Comparison of ENCODE assay signal across 15 cellular contexts in the genomic region with DNA sequence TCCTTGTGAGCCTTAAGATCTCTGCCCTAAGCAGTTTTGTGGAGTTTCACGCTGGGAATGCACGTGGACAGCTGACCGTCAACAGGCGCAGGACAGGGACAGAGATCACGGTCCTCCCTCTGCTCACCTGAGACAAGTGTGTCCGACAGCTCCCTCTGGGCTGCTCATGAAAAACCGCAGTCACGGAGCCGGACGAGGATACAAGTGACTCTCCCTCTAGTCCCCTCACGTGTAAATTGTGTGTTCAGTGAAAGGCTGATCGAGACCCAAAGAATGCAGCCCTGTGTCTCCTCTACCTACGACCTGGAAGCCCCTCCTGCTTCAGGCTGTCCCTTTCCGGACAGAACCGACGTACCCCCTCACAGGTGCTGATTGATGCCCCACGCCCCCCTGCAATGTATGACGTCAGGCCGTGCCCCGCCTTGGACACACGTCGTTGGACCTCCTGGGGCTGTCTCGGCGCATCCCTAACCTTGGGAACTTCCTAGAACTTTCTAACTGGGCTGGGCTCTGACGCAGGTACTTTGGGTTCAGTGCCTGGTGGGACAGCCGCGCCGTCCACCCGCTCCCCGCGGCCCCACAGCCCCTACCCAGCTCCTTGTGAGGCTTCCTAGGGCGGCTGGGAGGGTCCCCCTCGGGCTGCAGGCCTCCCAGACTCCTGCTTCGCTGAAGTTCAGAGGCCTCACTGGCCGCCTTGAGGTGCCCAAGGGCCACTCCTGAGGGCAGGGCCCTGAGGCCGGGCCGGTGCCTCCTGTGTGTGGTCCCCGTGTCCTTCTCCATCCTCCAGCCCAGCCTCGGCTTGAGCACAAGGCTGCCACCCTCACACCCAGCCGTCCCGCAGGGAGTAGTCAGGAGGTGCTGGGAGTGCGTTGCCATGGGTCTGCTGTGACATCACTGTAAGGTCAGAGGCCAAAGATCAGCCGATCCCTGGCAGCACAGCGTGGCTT. TPM values are rescaled to one million over a fixed set of nuclear protein-coding genes. Genes with fewer than 3 reads are reported as not detected.
DNase-seq lines count a peak whose midpoint lies in the region; ATAC-seq and TF ChIP-seq lines count a peak whose summit lies in the region.
"Had no signal": no experiment of that assay in that cellular context is flagged by ENCODE, and none has a peak within 500 bp of the region (broad histone marks: within the 10 kb centered on the region; RNA-seq: fewer than 3 reads in every experiment).

A gene (minus strand): TSS at position 859 of the 947 bp plus-strand sequence. CDS start 79 bp downstream, at position 780.

- H3K27ac ChIP-seq in CD4-positive, alpha-beta T cell (ENCODE audit: low read depth, low read length): no peak within 1 kb of the TSS
- H3K27ac ChIP-seq in right lobe of liver (no peak within 1 kb of the TSS), psoas muscle (no peak within 1 kb of the TSS), GM23248 (no peak within 1 kb of the TSS)

- no peaks in the 10 kb centered on the region for H3K79me2 ChIP-seq in GM23248 (ENCODE audit: insufficient read depth)

- H3K9ac ChIP-seq in GM23248: no peak within 1 kb of the TSS

- no peak for ATAC-seq in CD4-positive, alpha-beta T cell (ENCODE audit: poor library complexity)
- ATAC-seq in T-helper 17 cell (no peak), right lobe of liver (peak; percentile 57 to 73 (median 67)), psoas muscle (no peak), GM21786 (IDR thresholded peaks at IDR 0.05; ENCODE audit: unreplicated experiment) (no peak)
- no peak for ATAC-seq in activated CD8-positive, alpha-beta T cell treated with anti-CD3 and anti-CD28 coated beads for 36 hours

- H3K4me1 ChIP-seq in right lobe of liver (peaks cover 0 to 22% (median 6%) of the 10 kb centered on the region in 4 donors), psoas muscle (peaks cover 12% of the 10 kb centered on the region), GM23248 (ENCODE audit: insufficient read depth) (peaks cover 17% of the 10 kb centered on the region)

- no peak for TF ChIP-seq POLR2A in right lobe of liver (IDR thresholded peaks at IDR 0.05)

- H2AFZ ChIP-seq in GM23248: no peak within 1 kb of the TSS

- no peak within 1 kb of the TSS for H3K4me3 Mint-ChIP-seq in CD4-positive, alpha-beta T cell
- peak within 1 kb of the TSS; percentile 36 for H3K4me3 Mint-ChIP-seq in T-helper 17 cell
- no peak within 1 kb of the TSS for H3K4me3 Mint-ChIP-seq in activated CD8-positive, alpha-beta T cell treated with anti-CD3 and anti-CD28 coated beads for 36 hours
- H3K4me3 Mint-ChIP-seq: activated B cell treated with CpG ODN at 0.5 μM for 24 hours, brain had no signal

- peaks cover 5% of the 10 kb centered on the region; the same call in 1 of the 2 replicates for H3F3A ChIP-seq in GM23248 (ENCODE audit: insufficient read depth)

- WGBS in right lobe of liver (ENCODE audit: insufficient coverage, low coverage, low lambda C conversion rate, missing lambda C conversion rate): 79% methylated on average over 21 of the region's 44 CpGs
- 91 to 94% (median 91%) methylated on average over 43 to 44 of the region's 44 CpGs for WGBS in psoas muscle, 3 donors
- 93 to 94% methylated on average over 39 to 44 of the region's 44 CpGs for WGBS in GM23248 (ENCODE audit: low coverage in 1 of 2, low lambda C conversion rate in 2 of 2, missing lambda C conversion rate in 2 of 2), 2 experiments

- TF ChIP-seq CTCF in CD4-positive, alpha-beta T cell (IDR thresholded peaks at IDR 0.05): no peak
- no peak for TF ChIP-seq CTCF in right lobe of liver (IDR thresholded peaks at IDR 0.05)
- TF ChIP-seq CTCF in psoas muscle (IDR thresholded peaks at IDR 0.05): no peak
- TF ChIP-seq CTCF in activated CD8-positive, alpha-beta T cell treated with anti-CD3 and anti-CD28 coated beads for 36 hours (IDR thresholded peaks at IDR 0.05): no peak

- no peak within 1 kb of the TSS for H3K4me2 ChIP-seq in GM23248 (ENCODE audit: unreplicated experiment)

- no peaks in the 10 kb centered on the region for H3K27me3 Mint-ChIP-seq in CD4-positive, alpha-beta T cell
- H3K27me3 Mint-ChIP-seq in T-helper 17 cell: no peaks in the 10 kb centered on the region
- H3K27me3 Mint-ChIP-seq in activated CD8-positive, alpha-beta T cell treated with anti-CD3 and anti-CD28 coated beads for 36 hours: no peaks in the 10 kb centered on the region
- H3K27me3 Mint-ChIP-seq: activated B cell treated with CpG ODN at 0.5 μM for 24 hours, progenitor cell of endocrine pancreas had no signal

- H3K9me3 Mint-ChIP-seq in CD4-positive, alpha-beta T cell: no peaks in the 10 kb centered on the region
- no peaks in the 10 kb centered on the region for H3K9me3 Mint-ChIP-seq in activated CD8-positive, alpha-beta T cell treated with anti-CD3 and anti-CD28 coated beads for 36 hours
- H3K9me3 Mint-ChIP-seq: activated B cell treated with CpG ODN at 0.5 μM for 24 hours had no signal

- H3K4me3 ChIP-seq in right lobe of liver: no peak within 1 kb of the TSS
- H3K4me3 ChIP-seq in psoas muscle: no peak within 1 kb of the TSS
- no peak within 1 kb of the TSS for H3K4me3 ChIP-seq in GM23248

- no peaks in the 10 kb centered on the region for H3K27me3 ChIP-seq in CD4-positive, alpha-beta T cell (ENCODE audit: control insufficient read depth, insufficient read depth, low read length)
- H3K27me3 ChIP-seq in right lobe of liver (no peaks in the 10 kb centered on the region), psoas muscle (ENCODE audit: insufficient read depth in 3 of 3, low read length in 2 of 3) (no peaks in the 10 kb centered on the region), GM23248 (replicated peaks; ENCODE audit: insufficient read depth) (no peaks in the 10 kb centered on the region)

- no peaks in the 10 kb centered on the region for H3K36me3 ChIP-seq in right lobe of liver
- peaks cover 0 to 35% of the 10 kb centered on the region in 2 donors for H3K36me3 ChIP-seq in psoas muscle (ENCODE audit: insufficient read depth in 1 of 2, low read depth in 1 of 2)
- H3K36me3 ChIP-seq in GM23248 (ENCODE audit: low read depth): peaks cover 5% of the 10 kb centered on the region; the same call in 1 of the 2 replicates

- CTCF ChIA-PET in CD4-positive, alpha-beta T cell (lab: Charles Lee): no interaction called here
- CTCF ChIA-PET in activated CD8-positive, alpha-beta T cell treated with anti-CD3 and anti-CD28 coated beads for 36 hours (lab: Charles Lee): no interaction called here

- in situ Hi-C loops in GM23248 (cut with MboI): no loop called here

- H3K9me3 ChIP-seq in CD4-positive, alpha-beta T cell (ENCODE audit: control insufficient read depth, low read length): no peaks in the 10 kb centered on the region
- H3K9me3 ChIP-seq in T-helper 17 cell (ENCODE audit: control insufficient read depth, low read length, poor library complexity, severe bottlenecking) (no peaks in the 10 kb centered on the region), right lobe of liver (no peaks in the 10 kb centered on the region), psoas muscle (no peaks in the 10 kb centered on the region), GM23248 (ENCODE audit: low read depth) (no peaks in the 10 kb centered on the region)

- intact Hi-C loops in CD4-positive, alpha-beta T cell (cut with DNase I, micrococcal nuclease): no loop called here
- intact Hi-C loops in right lobe of liver (cut with DNase I) (no loop called here), psoas muscle (cut with DNase I) (no loop called here)
- intact Hi-C loops in activated CD8-positive, alpha-beta T cell treated with anti-CD3 and anti-CD28 coated beads for 36 hours (cut with micrococcal nuclease): no loop called here

- peaks cover 55% of the 10 kb centered on the region for H3K36me3 Mint-ChIP-seq in CD4-positive, alpha-beta T cell (ENCODE audit: low read depth)
- H3K36me3 Mint-ChIP-seq in T-helper 17 cell (ENCODE audit: low read depth): peaks cover 2% of the 10 kb centered on the region
- peaks cover 18% of the 10 kb centered on the region for H3K36me3 Mint-ChIP-seq in activated CD8-positive, alpha-beta T cell treated with anti-CD3 and anti-CD28 coated beads for 36 hours (ENCODE audit: low read depth)

- no peaks in the 10 kb centered on the region for H3K4me1 Mint-ChIP-seq in CD4-positive, alpha-beta T cell (ENCODE audit: low read depth)
- peaks cover 6% of the 10 kb centered on the region for H3K4me1 Mint-ChIP-seq in T-helper 17 cell
- H3K4me1 Mint-ChIP-seq in activated CD8-positive, alpha-beta T cell treated with anti-CD3 and anti-CD28 coated beads for 36 hours (ENCODE audit: low read depth): peaks cover 2% of the 10 kb centered on the region
- H3K4me1 Mint-ChIP-seq: activated B cell treated with CpG ODN at 0.5 μM for 24 hours, brain had no signal

- no peak within 1 kb of the TSS for H3K27ac Mint-ChIP-seq in CD4-positive, alpha-beta T cell
- peak within 1 kb of the TSS; percentile 60 for H3K27ac Mint-ChIP-seq in T-helper 17 cell
- no peak within 1 kb of the TSS for H3K27ac Mint-ChIP-seq in activated CD8-positive, alpha-beta T cell treated with anti-CD3 and anti-CD28 coated beads for 36 hours
- H3K27ac Mint-ChIP-seq: activated B cell treated with CpG ODN at 0.5 μM for 24 hours, progenitor cell of endocrine pancreas had no signal

- no peaks in the 10 kb centered on the region for H4K20me1 ChIP-seq in GM23248 (ENCODE audit: insufficient read depth)

- DNase-seq in CD4-positive, alpha-beta T cell: no peak
- no peak for DNase-seq in T-helper 17 cell
- peak; percentile 62 to 90 (median 84) for DNase-seq in right lobe of liver
- peak; percentile 13 to 48 for DNase-seq in psoas muscle
- DNase-seq in GM23248: no peak
- no peak for DNase-seq in NCI-H510A treated with DMSO at 0.1 percent for 48 hours (lab: John Stamatoyannopoulos, UW)
- no peak for DNase-seq in activated CD8-positive, alpha-beta T cell treated with anti-CD3 and anti-CD28 coated beads for 36 hours
- DNase-seq: activated B cell treated with CpG ODN at 0.5 μM for 24 hours, activated gamma-delta T cell treated with Interleukin-2 at 50 U/mL for 16 hours, GF-D8, NCI-H1417 treated with DMSO at 0.1 percent for 48 hours had no signal

- H3K9me2 ChIP-seq in GM23248 (ENCODE audit: insufficient read depth): no peaks in the 10 kb centered on the region

- POLR2A ChIA-PET in CD4-positive, alpha-beta T cell (lab: Charles Lee): interaction anchor here (1.0 kb wide), 1 partner anchor 38 kb away, joined by 3 read pairs; no protein-coding TSS in a partner anchor
- POLR2A ChIA-PET in activated CD8-positive, alpha-beta T cell treated with anti-CD3 and anti-CD28 coated beads for 36 hours (lab: Charles Lee): no interaction called here

RNA-seq across cellular contexts. Expression of the gene that starts here (rescaled TPM):
- 10 to 100 TPM; 19.3 to 19.7 TPM for total RNA-seq in CD4-positive, alpha-beta T cell
- total RNA-seq in T-helper 17 cell (10 to 100 TPM; 18.6 to 22.6 TPM), right lobe of liver (1 to 10 TPM in 2 of 6 experiments, under 1 TPM in 4; 0.04 to 1.1 (median 0.60) TPM), psoas muscle (1 to 10 TPM in 1 of 4 donors, under 1 TPM in 3; 0.24 to 2.5 (median 0.73) TPM)
- polyA plus RNA-seq in psoas muscle (under 1 TPM in 2 of 3 donors, not detected in 1; 0.14 to 0.53 TPM), GM23248 (2016; fragmentation: Nextera tagmentation; extraction: Ambion mirVana) (1.7 and 1.8 TPM in 2 replicates)
- 6.6 TPM in 1 of 2 replicates, not detected in the other for total RNA-seq in GM23248 (2014; rRNA removed; shearing (Covaris generic))
- 1 to 10 TPM; 1.6 to 1.9 TPM for total RNA-seq in activated CD8-positive, alpha-beta T cell treated with anti-CD3 and anti-CD28 coated beads for 36 hours
- polyA plus RNA-seq: keratinocyte had no signal

Comparison
In these comparisons a context has a peak if more than half of its experiments do, and no peak if none do; other contexts are left out.
1. ATAC-seq: peak in right lobe of liver (4 of 4); none in CD4-positive, alpha-beta T cell (single experiment), T-helper 17 cell (single experiment), psoas muscle (0 of 4), activated CD8-positive, alpha-beta T cell treated with anti-CD3 and anti-CD28 coated beads for 36 hours (single experiment) and GM21786 (single experiment).
2. DNase-seq: peak in right lobe of liver (3 of 3) and psoas muscle (2 of 2); none in CD4-positive, alpha-beta T cell (0 of 10), T-helper 17 cell (0 of 3), GM23248 (single experiment), NCI-H510A treated with DMSO at 0.1 percent for 48 hours (single experiment) and activated CD8-positive, alpha-beta T cell treated with anti-CD3 and anti-CD28 coated beads for 36 hours (single experiment).